8 cellular contexts compared by ENCODE assay signal in the genomic region with DNA sequence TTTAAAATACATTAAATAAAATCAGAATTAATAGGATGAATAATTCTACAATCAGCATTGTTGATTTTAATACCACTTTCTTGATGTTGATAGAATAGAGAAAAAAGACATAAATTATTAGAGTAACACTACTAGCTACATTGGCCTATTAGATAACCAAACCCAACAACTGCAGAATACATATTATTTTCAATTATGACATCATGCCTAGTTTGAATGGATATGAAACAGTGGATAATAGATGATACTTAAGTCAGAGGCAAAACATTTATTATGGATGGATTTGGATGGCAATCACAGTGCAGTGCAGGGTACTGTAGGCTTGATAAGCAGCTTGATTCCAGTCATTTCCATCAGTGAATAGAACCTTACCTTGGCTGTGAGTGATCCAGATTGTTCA.
"Had no signal": no experiment of that assay in that cellular context is flagged by ENCODE, and none has a peak within 500 bp of the region (broad histone marks: within the 10 kb centered on the region; RNA-seq: fewer than 3 reads in every experiment).

No MANE protein-coding gene starts in this region.

- DNase-seq: H7, Karpas-422, KBM-7 had no signal

- H3K4me3 ChIP-seq: GM23338, HAP-1 had no signal

- FAIRE-seq: H1 had no signal

- H3K9me3 ChIP-seq: HAP-1 had no signal

- H3K4me2 ChIP-seq: GM23338, KMS-11 had no signal

- H3K36me3 ChIP-seq: HAP-1 had no signal

- H3K4me1 ChIP-seq: HAP-1 had no signal

- H3K27ac ChIP-seq: HL-60, KMS-11 had no signal
